Comparison of ENCODE assay signal across 29 cellular contexts in genomic region chr15:101357333-101357732, GRCh38.
DNase-seq lines count a peak whose midpoint lies in the region; ATAC-seq and TF ChIP-seq lines count a peak whose summit lies in the region.
"Had no signal": no experiment of that assay in that cellular context is flagged by ENCODE, and none has a peak within 500 bp of the region (broad histone marks: within the 10 kb centered on the region; RNA-seq: fewer than 3 reads in every experiment).

No MANE protein-coding gene starts in this region.

- no peak overlapping the region for H3K27ac ChIP-seq in endodermal cell (ENCODE audit: low read depth, low read length)
- H3K27ac ChIP-seq: epithelial cell of prostate, left lung, prostate gland, uterus had no signal

- 90 to 91% methylated on average over 10 to 15 of the region's 15 CpGs for WGBS in endodermal cell (ENCODE audit: insufficient coverage in 1 of 2, insufficient read length in 1 of 2), 2 experiments

- H3K9me3 Mint-ChIP-seq in stimulated activated naive CD8-positive, alpha-beta T cell treated with anti-CD3 and anti-CD28 coated beads, Interleukin-15, amount 100 ng/mL, for 72 hours: no peaks in the 10 kb centered on the region
- H3K9me3 Mint-ChIP-seq in endodermal cell: peaks cover 4% of the 10 kb centered on the region
- H3K9me3 Mint-ChIP-seq: activated B cell treated with CpG ODN at 0.5 μM for 24 hours; activated T-helper 17 cell treated with anti-CD3 and anti-CD28 coated beads, Interleukin-2, amount 50 U/mL, for 72 hours; stimulated activated effector memory CD8-positive, alpha-beta T cell treated with anti-CD3 and anti-CD28 coated beads, Interleukin-12 subunit alpha, Interleukin-12 subunit beta, amount 100 ng/mL, for 72 hours had no signal

- no peak overlapping the region for H3K9ac ChIP-seq in endodermal cell (ENCODE audit: extremely low read depth, low read length, poor library complexity, severe bottlenecking)

- H3K9me3 ChIP-seq in endodermal cell (ENCODE audit: control insufficient read depth, low read length): no peaks in the 10 kb centered on the region
- H3K9me3 ChIP-seq: left lung, prostate gland, uterus had no signal

- no peak overlapping the region for H3K4me3 Mint-ChIP-seq in stimulated activated naive CD8-positive, alpha-beta T cell treated with anti-CD3 and anti-CD28 coated beads, Interleukin-15, amount 100 ng/mL, for 72 hours
- no peak overlapping the region for H3K4me3 Mint-ChIP-seq in endodermal cell
- H3K4me3 Mint-ChIP-seq: activated B cell treated with CpG ODN at 0.5 μM for 24 hours; activated naive CD8-positive, alpha-beta T cell; activated T-helper 17 cell treated with anti-CD3 and anti-CD28 coated beads, Interleukin-2, amount 50 U/mL, for 72 hours; nephron progenitor cell; stimulated activated effector memory CD8-positive, alpha-beta T cell treated with anti-CD3 and anti-CD28 coated beads, Interleukin-12 subunit alpha, Interleukin-12 subunit beta, amount 100 ng/mL, for 72 hours had no signal

- peak; percentile 42 for TF ChIP-seq CTCF in endodermal cell (conservative IDR thresholded peaks at IDR 0.05)

- H3K27me3 ChIP-seq in endodermal cell (ENCODE audit: control insufficient read depth, insufficient read depth, low read length, poor library complexity, severe bottlenecking): no peaks in the 10 kb centered on the region
- H3K27me3 ChIP-seq: left lung, uterus had no signal

- no peak for DNase-seq in stimulated activated naive CD8-positive, alpha-beta T cell treated with anti-CD3 and anti-CD28 coated beads, Interleukin-15, amount 100 ng/mL, for 72 hours
- no peak for DNase-seq in stimulated activated naive CD8-positive, alpha-beta T cell treated with anti-CD3 and anti-CD28 coated beads, Interleukin-15, Interleukin-2, amounts not matched to agents 100 U/mL and 50 U/mL, for 24 hours
- DNase-seq in endodermal cell: no peak
- DNase-seq in left lobe of liver (ENCODE audit: low spot score): peak; percentile 46
- DNase-seq in epidermal melanocyte (ENCODE audit: insufficient read length, low spot score): no peak
- no peak for DNase-seq in stimulated activated CD4-positive, alpha-beta T cell treated with anti-CD3 and anti-CD28 coated beads, Interleukin-2, amount 100 ng/mL, for 24 hours
- DNase-seq in NCI-H2029 treated with DMSO at 0.1 percent for 48 hours (lab: John Stamatoyannopoulos, UW): no peak
- DNase-seq: activated B cell treated with CpG ODN at 0.5 μM for 24 hours, aorta, dorsolateral prefrontal cortex, glutamatergic neuron, H7, left lung, NCI-H1105, NCI-H2081, NCI-H345, NCI-H774, nephron progenitor cell, SIG-M5, SW 1271, T1000, uterus had no signal

- H3K4me1 Mint-ChIP-seq in stimulated activated naive CD8-positive, alpha-beta T cell treated with anti-CD3 and anti-CD28 coated beads, Interleukin-15, amount 100 ng/mL, for 72 hours: peaks cover 8% of the 10 kb centered on the region
- H3K4me1 Mint-ChIP-seq in endodermal cell: peaks cover 2% of the 10 kb centered on the region
- H3K4me1 Mint-ChIP-seq: activated B cell treated with CpG ODN at 0.5 μM for 24 hours; activated T-helper 17 cell treated with anti-CD3 and anti-CD28 coated beads, Interleukin-2, amount 50 U/mL, for 72 hours; nephron progenitor cell had no signal

- no peak overlapping the region for H3K4me3 ChIP-seq in endodermal cell (ENCODE audit: low read length)
- H3K4me3 ChIP-seq: dorsolateral prefrontal cortex, left lung, prostate gland, smooth muscle cell, uterus had no signal

- peaks cover 5% of the 10 kb centered on the region for H3K27me3 Mint-ChIP-seq in stimulated activated naive CD8-positive, alpha-beta T cell treated with anti-CD3 and anti-CD28 coated beads, Interleukin-15, amount 100 ng/mL, for 72 hours
- peaks cover 3% of the 10 kb centered on the region for H3K27me3 Mint-ChIP-seq in endodermal cell (ENCODE audit: insufficient read depth)

- peaks cover 1% of the 10 kb centered on the region for H3K36me3 Mint-ChIP-seq in endodermal cell (ENCODE audit: low read depth)
- H3K36me3 Mint-ChIP-seq: activated naive CD8-positive, alpha-beta T cell; stimulated activated effector memory CD8-positive, alpha-beta T cell treated with anti-CD3 and anti-CD28 coated beads, Interleukin-12 subunit alpha, Interleukin-12 subunit beta, amount 100 ng/mL, for 72 hours had no signal

- no peaks in the 10 kb centered on the region for H3K36me3 ChIP-seq in endodermal cell (ENCODE audit: control insufficient read depth, insufficient read depth, low read length)
- H3K36me3 ChIP-seq: left lung, prostate gland, uterus had no signal

- peak; percentile 15 for ATAC-seq in stimulated activated naive CD8-positive, alpha-beta T cell treated with anti-CD3 and anti-CD28 coated beads, Interleukin-15, amount 100 ng/mL, for 72 hours
- no peak for ATAC-seq in stimulated activated naive CD8-positive, alpha-beta T cell treated with anti-CD3 and anti-CD28 coated beads, Interleukin-15, Interleukin-2, amounts not matched to agents 100 U/mL and 50 U/mL, for 24 hours
- ATAC-seq in left lobe of liver (peak; percentile 59), HG02981 (IDR thresholded peaks at IDR 0.05; ENCODE audit: unreplicated experiment) (no peak)
- ATAC-seq: activated T-helper 17 cell treated with anti-CD3 and anti-CD28 coated beads, Interleukin-2, amount 50 U/mL, for 72 hours; left lung; stimulated activated effector memory CD8-positive, alpha-beta T cell treated with anti-CD3 and anti-CD28 coated beads, Interleukin-12 subunit alpha, Interleukin-12 subunit beta, amount 100 ng/mL, for 72 hours had no signal

- no peak overlapping the region for H3K27ac Mint-ChIP-seq in stimulated activated naive CD8-positive, alpha-beta T cell treated with anti-CD3 and anti-CD28 coated beads, Interleukin-15, amount 100 ng/mL, for 72 hours
- no peak overlapping the region for H3K27ac Mint-ChIP-seq in endodermal cell
- H3K27ac Mint-ChIP-seq: activated B cell treated with CpG ODN at 0.5 μM for 24 hours; activated naive CD8-positive, alpha-beta T cell; activated T-helper 17 cell treated with anti-CD3 and anti-CD28 coated beads, Interleukin-2, amount 50 U/mL, for 72 hours; nephron progenitor cell; stimulated activated effector memory CD8-positive, alpha-beta T cell treated with anti-CD3 and anti-CD28 coated beads, Interleukin-12 subunit alpha, Interleukin-12 subunit beta, amount 100 ng/mL, for 72 hours had no signal

- H3K4me1 ChIP-seq in endodermal cell (ENCODE audit: control insufficient read depth, insufficient read depth, low read length): no peaks in the 10 kb centered on the region
- H3K4me1 ChIP-seq: left lung, prostate gland, uterus had no signal

Comparison
In these comparisons a context has a peak if more than half of its experiments do, and no peak if none do; other contexts are left out.
1. ATAC-seq: peak in stimulated activated naive CD8-positive, alpha-beta T cell treated with anti-CD3 and anti-CD28 coated beads, Interleukin-15, amount 100 ng/mL, for 72 hours (single experiment) and left lobe of liver (single experiment); none in stimulated activated naive CD8-positive, alpha-beta T cell treated with anti-CD3 and anti-CD28 coated beads, Interleukin-15, Interleukin-2, amounts not matched to agents 100 U/mL and 50 U/mL, for 24 hours (single experiment) and HG02981 (single experiment).